17 cellular contexts compared by ENCODE assay signal in genomic region chr2:19216676-19217075, GRCh38.
"Had no signal": no experiment of that assay in that cellular context is flagged by ENCODE, and none has a peak within 500 bp of the region (broad histone marks: within the 10 kb centered on the region; RNA-seq: fewer than 3 reads in every experiment).

No MANE protein-coding gene starts in this region.

- ATAC-seq: effector memory CD8-positive, alpha-beta T cell; heart left ventricle; left colon; naive thymus-derived CD4-positive, alpha-beta T cell; psoas muscle; sciatic nerve; stimulated activated naive B cell treated with anti-CD40 and anti-IgM and Interleukin-4, amounts not matched to agents 10 μg/mL and 1 μg/mL and 100 μg/mL, for 72 hours; stimulated activated naive CD8-positive, alpha-beta T cell treated with anti-CD3 and anti-CD28 coated beads, Interleukin-15, amount 100 ng/mL, for 72 hours had no signal

- DNase-seq: effector memory CD8-positive, alpha-beta T cell; esophagus squamous epithelium; foreskin melanocyte; heart left ventricle; hippocampal formation; left colon; mesendoderm; naive thymus-derived CD4-positive, alpha-beta T cell; nephron progenitor cell; psoas muscle; retina; stimulated activated CD4-positive, alpha-beta T cell treated with anti-CD3 and anti-CD28 coated beads, Interleukin-2, amount 100 ng/mL, for 24 hours; stimulated activated CD4-positive, alpha-beta T cell treated with anti-CD3 and anti-CD28 coated beads, Interleukin-4, amount 100 ng/mL, for 4 hours; stimulated activated naive B cell treated with anti-CD40 and anti-IgM and Interleukin-4, amounts not matched to agents 10 μg/mL and 1 μg/mL and 100 μg/mL, for 72 hours; stimulated activated naive CD8-positive, alpha-beta T cell treated with anti-CD3 and anti-CD28 coated beads, Interleukin-15, amount 100 ng/mL, for 72 hours; transverse colon had no signal
